In the genomic region with DNA sequence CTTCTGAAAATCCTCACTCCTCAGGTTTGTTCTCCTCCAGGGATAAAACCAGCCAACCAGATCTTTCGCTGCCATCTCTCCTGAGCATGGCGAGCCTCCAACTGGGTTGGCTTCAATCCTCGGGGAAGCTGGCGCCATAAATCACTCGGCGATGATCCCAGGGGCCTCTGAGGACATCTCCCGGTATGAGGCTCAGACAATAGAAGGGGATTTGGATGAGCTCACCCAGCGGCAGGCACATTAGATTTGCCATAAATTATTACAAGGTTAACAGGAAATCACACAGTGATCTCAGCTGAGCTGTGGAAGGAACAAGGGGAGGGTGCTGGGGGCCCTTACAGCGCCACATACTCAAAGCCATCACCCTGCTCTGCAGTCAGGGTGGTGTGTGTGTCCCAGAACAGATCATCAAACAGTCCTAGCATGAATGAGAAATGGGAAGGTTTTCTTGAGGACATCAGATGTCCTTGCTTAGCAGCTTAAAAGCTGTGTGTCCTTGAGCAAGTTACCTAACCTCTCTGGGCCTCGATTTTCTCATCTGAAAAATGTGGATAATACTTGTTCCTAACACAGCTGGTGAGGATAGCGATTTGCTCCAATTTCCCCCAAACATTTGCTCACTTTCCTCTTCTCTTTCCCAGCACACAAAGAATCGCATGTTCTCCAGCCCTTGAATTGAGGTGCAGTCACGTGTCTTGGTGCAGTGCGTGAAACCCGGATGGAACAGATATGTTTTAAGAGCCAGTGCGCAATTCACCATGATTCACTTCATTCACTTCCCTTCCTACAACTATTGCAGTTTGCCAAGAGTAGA, we compare ENCODE assay signal across 8 cellular contexts.
DNase-seq lines count a peak whose midpoint lies in the region; ATAC-seq and TF ChIP-seq lines count a peak whose summit lies in the region.

No MANE protein-coding gene starts in this region.

- no peaks in the 10 kb centered on the region for H3K36me3 Mint-ChIP-seq in type B pancreatic cell

- ATAC-seq in HG03354 (IDR thresholded peaks at IDR 0.05; ENCODE audit: poor library complexity, severe bottlenecking, unreplicated experiment): no peak

- H3K27ac ChIP-seq in WERI-Rb-1: peak overlapping the region; percentile 94

- no peaks in the 10 kb centered on the region for H3K36me3 ChIP-seq in WERI-Rb-1

- no peaks in the 10 kb centered on the region for H3K9me3 Mint-ChIP-seq in type B pancreatic cell

- DNase-seq in AG20443 (ENCODE audit: low spot score) (peak; percentile 63), NCI-H128 (lab: John Stamatoyannopoulos, UW; ENCODE audit: unreplicated experiment) (peak; percentile 77), WERI-Rb-1 (peak; percentile 98), kidney glomerular epithelial cell (lab: John Stamatoyannopoulos, UW) (peak; percentile 93), type B pancreatic cell (ENCODE audit: extremely low spot score, unreplicated experiment) (no peak), HuH-7 (ENCODE audit: low spot score) (no peak)
- DNase-seq in activated CD4-positive, alpha-beta T cell treated with anti-CD3 and anti-CD28 coated beads, Interleukin-2, amount 50 U/mL, for 4 hours: no peak

- TF ChIP-seq CTCF in WERI-Rb-1 (IDR thresholded peaks at IDR 0.05; ENCODE audit: low read depth, low read length): no peak
- no peak for TF ChIP-seq CTCF in type B pancreatic cell (conservative IDR thresholded peaks at IDR 0.05)

- no peaks in the 10 kb centered on the region for H3K27me3 ChIP-seq in WERI-Rb-1 (ENCODE audit: insufficient read depth, low read depth, severe bottlenecking)

- peak overlapping the region; percentile 74 for H3K27ac Mint-ChIP-seq in type B pancreatic cell

- peaks cover 34% of the 10 kb centered on the region for H3K4me1 Mint-ChIP-seq in type B pancreatic cell (ENCODE audit: unreplicated experiment)

- H3K9me3 ChIP-seq in WERI-Rb-1 (ENCODE audit: severe bottlenecking): peaks cover 9% of the 10 kb centered on the region

- H3K4me3 ChIP-seq in WERI-Rb-1 (ENCODE audit: low read depth, low read length): no peak overlapping the region

- peak overlapping the region; percentile 41 for H3K4me3 Mint-ChIP-seq in type B pancreatic cell

- H3K27me3 Mint-ChIP-seq in type B pancreatic cell: no peaks in the 10 kb centered on the region

Comparison
In these comparisons a context has a peak if more than half of its experiments do, and no peak if none do; other contexts are left out.
1. DNase-seq: peak in AG20443 (single experiment), NCI-H128 (single experiment), WERI-Rb-1 (single experiment) and kidney glomerular epithelial cell (single experiment); none in type B pancreatic cell (single experiment), activated CD4-positive, alpha-beta T cell treated with anti-CD3 and anti-CD28 coated beads, Interleukin-2, amount 50 U/mL, for 4 hours (0 of 2) and HuH-7 (single experiment).